ENCODE assay signal across 8 cellular contexts in genomic region chr22:46738642-46738960, GRCh38. TPM values are rescaled to one million over a fixed set of nuclear protein-coding genes. Genes with fewer than 3 reads are reported as not detected.
DNase-seq lines count a peak whose midpoint lies in the region; ATAC-seq and TF ChIP-seq lines count a peak whose summit lies in the region.

No MANE protein-coding gene starts in this region.

- H3K27ac Mint-ChIP-seq in dendritic cell treated with granulocyte-macrophage colony-stimulating factor and Interleukin-4, amounts not matched to agents 40 ng/mL and 50 ng/mL, for 4 days: peak overlapping the region; percentile 92
- peak overlapping the region; percentile 82 to 95 (median 94) for H3K27ac Mint-ChIP-seq in naive thymus-derived CD4-positive, alpha-beta T cell

- intact Hi-C loops in IMR-90 (cut with micrococcal nuclease): loop anchor here (5.0 kb wide), 1 partner anchor 1754 kb away; no protein-coding TSS in a partner anchor
- intact Hi-C loops in dendritic cell treated with granulocyte-macrophage colony-stimulating factor and Interleukin-4, amounts not matched to agents 40 ng/mL and 50 ng/mL, for 4 days (cut with micrococcal nuclease): loop anchor here (5.0 to 10.0 kb wide), 2 partner anchors 34 to 154 kb away; no protein-coding TSS in a partner anchor
- intact Hi-C loops in naive thymus-derived CD4-positive, alpha-beta T cell (cut with micrococcal nuclease): loop anchor here (1.0 to 10.0 kb wide), 9 partner anchors 24 to 1494 kb away; partner anchors contain the start of genes ATXN10 (in 1 of the 2), KIAA0930 (in 1 of the 2) and TBC1D22A (in 1 of the 2)

- no peaks in the 10 kb centered on the region for H3K36me3 ChIP-seq in IMR-90 (ENCODE audit: control insufficient read depth, insufficient read depth, low read length)
- H3K36me3 ChIP-seq in naive thymus-derived CD4-positive, alpha-beta T cell (ENCODE audit: control insufficient read depth in 2 of 3, insufficient read depth in 3 of 3, low read length in 3 of 3): no peaks in the 10 kb centered on the region

- DNase-seq in AG09309 (ENCODE audit: low read depth) (no peak), IMR-90 (no peak), NCI-H2029 (lab: John Stamatoyannopoulos, UW) (no peak), GM20000 (ENCODE audit: low spot score) (no peak)
- peak in 1 of 9 donors; percentile 23 for DNase-seq in naive thymus-derived CD4-positive, alpha-beta T cell
- no peak for DNase-seq in central memory CD4-positive, alpha-beta T cell

- peaks cover 19% of the 10 kb centered on the region for H3K9me1 ChIP-seq in IMR-90 (ENCODE audit: insufficient read depth, low read length)

- H3K4me3 Mint-ChIP-seq in dendritic cell treated with granulocyte-macrophage colony-stimulating factor and Interleukin-4, amounts not matched to agents 40 ng/mL and 50 ng/mL, for 4 days: peak overlapping the region; percentile 97
- peak overlapping the region; percentile 89 to 99 (median 92) for H3K4me3 Mint-ChIP-seq in naive thymus-derived CD4-positive, alpha-beta T cell

- H4K20me1 ChIP-seq in IMR-90 (ENCODE audit: insufficient read depth, low read length): peaks cover 37% of the 10 kb centered on the region

- peak overlapping the region; percentile 5; the same call in 1 of the 2 replicates for H4K5ac ChIP-seq in IMR-90 (ENCODE audit: low read depth, low read length)

- peaks cover 70% of the 10 kb centered on the region for H3K4me1 Mint-ChIP-seq in dendritic cell treated with granulocyte-macrophage colony-stimulating factor and Interleukin-4, amounts not matched to agents 40 ng/mL and 50 ng/mL, for 4 days (ENCODE audit: low read depth)
- peaks cover 34 to 51% (median 41%) of the 10 kb centered on the region in 7 donors for H3K4me1 Mint-ChIP-seq in naive thymus-derived CD4-positive, alpha-beta T cell

- CTCF ChIA-PET in IMR-90 (lab: Yijun Ruan, JAX): interaction anchor here (0.6 to 1.5 kb wide), 2 partner anchors 20 to 42 kb away, joined by 6 read pairs; no protein-coding TSS in a partner anchor
- CTCF ChIA-PET in naive thymus-derived CD4-positive, alpha-beta T cell (lab: Charles Lee): interaction anchor here (0.6 to 2.4 kb wide), 8 partner anchors 9 to 94 kb away, joined by 3 to 29 read pairs (median 10); partner anchors contain the start of gene TBC1D22A

- peak overlapping the region; percentile 39 for H2BK120ac ChIP-seq in IMR-90 (ENCODE audit: low read depth, low read length)

- no peaks in the 10 kb centered on the region for H3K27me3 Mint-ChIP-seq in dendritic cell treated with granulocyte-macrophage colony-stimulating factor and Interleukin-4, amounts not matched to agents 40 ng/mL and 50 ng/mL, for 4 days
- no peaks in the 10 kb centered on the region for H3K27me3 Mint-ChIP-seq in naive thymus-derived CD4-positive, alpha-beta T cell

- peak overlapping the region; percentile 55 for H3K27ac ChIP-seq in IMR-90 (ENCODE audit: insufficient read depth, low read length)
- H3K27ac ChIP-seq in naive thymus-derived CD4-positive, alpha-beta T cell (ENCODE audit: low read depth, low read length): peak overlapping the region; percentile 86

- no peaks in the 10 kb centered on the region for H3K27me3 ChIP-seq in IMR-90 (ENCODE audit: control insufficient read depth, insufficient read depth, low read length)
- H3K27me3 ChIP-seq in naive thymus-derived CD4-positive, alpha-beta T cell (ENCODE audit: control insufficient read depth in 2 of 2, insufficient read depth in 2 of 2, low read length in 2 of 2): no peaks in the 10 kb centered on the region

- TF ChIP-seq POLR2A in IMR-90 (IDR thresholded peaks at IDR 0.05; ENCODE audit: low read depth, low read length): no peak

- no peak overlapping the region for H2BK15ac ChIP-seq in IMR-90 (ENCODE audit: low read depth, low read length)

- dilution Hi-C loops in IMR-90 (cut with HindIII; ENCODE audit: low sequenced_read_pairs, unreplicated experiment): no loop called here

- in situ Hi-C loops in IMR-90 (cut with MboI; ENCODE audit: low sequenced_read_pairs): no loop called here

- no peak for TF ChIP-seq CTCF in AG09309 (IDR thresholded peaks at IDR 0.05; ENCODE audit: control insufficient read depth, insufficient read depth, low read depth, low read length, missing control alignments)
- TF ChIP-seq CTCF in IMR-90 (conservative IDR thresholded peaks at IDR 0.05; ENCODE audit: low read depth, low read length): no peak
- no peak for TF ChIP-seq CTCF in GM20000 (IDR thresholded peaks at IDR 0.05; ENCODE audit: extremely low read depth, missing control alignments)

- no peak for TF ChIP-seq RAD21 in IMR-90 (IDR thresholded peaks at IDR 0.05; ENCODE audit: low read length)

- WGBS in IMR-90 (ENCODE audit: extremely low coverage in 2 of 2, insufficient read length in 1 of 2), 2 experiments: 0% methylated on average over 6 of the region's 14 CpGs; no CpG with 5 or more reads in 1 of the 2 experiments

- peaks cover 14 to 54% of the 10 kb centered on the region in 2 experiments; a peak in 3 of 4 replicates for H3K79me1 ChIP-seq in IMR-90 (ENCODE audit: low read depth in 1 of 2, low read length in 2 of 2)

- H3K14ac ChIP-seq in IMR-90 (replicated peaks; ENCODE audit: low read depth, low read length): peak overlapping the region; percentile 87

- peak overlapping the region; percentile 88 for H3K4ac ChIP-seq in IMR-90 (ENCODE audit: low read depth, low read length)

- peak overlapping the region; percentile 93 for H2AK9ac ChIP-seq in IMR-90 (replicated peaks; ENCODE audit: low read depth, low read length, poor library complexity)

- peak overlapping the region; percentile 11; the same call in 1 of the 2 replicates for H3K18ac ChIP-seq in IMR-90 (ENCODE audit: low read depth, low read length)

- peak overlapping the region; percentile 91 for H3K23ac ChIP-seq in IMR-90 (ENCODE audit: low read depth, low read length)

- peaks cover 31% of the 10 kb centered on the region for H3K4me1 ChIP-seq in IMR-90 (ENCODE audit: control insufficient read depth, insufficient read depth, low read length)
- H3K4me1 ChIP-seq in naive thymus-derived CD4-positive, alpha-beta T cell (ENCODE audit: control insufficient read depth in 2 of 2, insufficient read depth in 2 of 2, low read length in 2 of 2): peaks cover 38 to 41% of the 10 kb centered on the region in 2 donors

- H3K9me3 Mint-ChIP-seq in dendritic cell treated with granulocyte-macrophage colony-stimulating factor and Interleukin-4, amounts not matched to agents 40 ng/mL and 50 ng/mL, for 4 days: peaks cover 9% of the 10 kb centered on the region
- peaks cover 0 to 6% (median 0%) of the 10 kb centered on the region in 11 donors for H3K9me3 Mint-ChIP-seq in naive thymus-derived CD4-positive, alpha-beta T cell

- peak overlapping the region; percentile 95 for H2AK5ac ChIP-seq in IMR-90 (ENCODE audit: low read depth, low read length)

- no peak overlapping the region for H2BK20ac ChIP-seq in IMR-90 (ENCODE audit: low read depth, low read length)

- peak overlapping the region; percentile 64 for H4K91ac ChIP-seq in IMR-90 (ENCODE audit: insufficient read depth, low read depth, low read length)

- POLR2A ChIA-PET in IMR-90 (lab: Charles Lee; ENCODE audit: unreplicated experiment): interaction anchor here (0.5 kb wide), 1 partner anchor 23 kb away, joined by 3 read pairs; no protein-coding TSS in a partner anchor
- POLR2A ChIA-PET in naive thymus-derived CD4-positive, alpha-beta T cell (lab: Charles Lee): interaction anchor here (1.0 to 15.9 kb wide), 10 partner anchors 11 to 65 kb away, joined by 3 to 255 read pairs (median 4); partner anchors contain the start of gene TBC1D22A

- H3K36me3 Mint-ChIP-seq in dendritic cell treated with granulocyte-macrophage colony-stimulating factor and Interleukin-4, amounts not matched to agents 40 ng/mL and 50 ng/mL, for 4 days (ENCODE audit: low read depth): peaks cover 53% of the 10 kb centered on the region
- peaks cover 0 to 13% (median 3%) of the 10 kb centered on the region in 5 donors for H3K36me3 Mint-ChIP-seq in naive thymus-derived CD4-positive, alpha-beta T cell

- no TSS peak for BruUV-seq in IMR-90 (replicated peaks; lab: Mats Ljungman, UMichigan)

- no peaks in the 10 kb centered on the region for H3K9me3 ChIP-seq in IMR-90 (ENCODE audit: control insufficient read depth, insufficient read depth, low read length)
- H3K9me3 ChIP-seq in naive thymus-derived CD4-positive, alpha-beta T cell (ENCODE audit: control insufficient read depth in 2 of 3, low read length in 3 of 3): no peaks in the 10 kb centered on the region

- H3K9ac ChIP-seq in IMR-90 (ENCODE audit: low read depth, low read length): peak overlapping the region; percentile 22

- peak overlapping the region; percentile 69 for H2BK5ac ChIP-seq in IMR-90 (ENCODE audit: low read depth, low read length, poor library complexity, severe bottlenecking)

- H3K4me2 ChIP-seq in IMR-90 (ENCODE audit: low read depth, low read length): peak overlapping the region; percentile 63

- peak overlapping the region; percentile 33 to 80; a peak in 3 of 4 replicates for H4K8ac ChIP-seq in IMR-90 (ENCODE audit: low read depth in 2 of 2, low read length in 2 of 2)

- no peak for ATAC-seq in IMR-90 (ENCODE audit: low read depth)
- ATAC-seq in naive thymus-derived CD4-positive, alpha-beta T cell: peak; percentile 0
- ATAC-seq in HG02623 (IDR thresholded peaks at IDR 0.05; ENCODE audit: unreplicated experiment): no peak

- peak overlapping the region; percentile 90 for H2AFZ ChIP-seq in IMR-90 (replicated peaks; ENCODE audit: low read length, poor library complexity)

- H3K56ac ChIP-seq in IMR-90 (ENCODE audit: extremely low read depth, insufficient read depth, low read length): peak overlapping the region; percentile 47; the same call in 1 of the 2 replicates

- peak overlapping the region; percentile 77 for H3K4me3 ChIP-seq in AG09309 (ENCODE audit: control insufficient read depth, low read depth, low read length)
- peak overlapping the region; percentile 94 for H3K4me3 ChIP-seq in IMR-90 (ENCODE audit: insufficient read depth, low read depth, low read length)
- peak overlapping the region; percentile 45 for H3K4me3 ChIP-seq in naive thymus-derived CD4-positive, alpha-beta T cell (ENCODE audit: low read length)

TF ChIP-seq in IMR-90, 13 proteins besides CTCF, POLR2A, EP300 and RAD21 (continues in another document):
- TF ChIP-seq MXI1 (IDR thresholded peaks at IDR 0.05; ENCODE audit: borderline replicate concordance, low read depth, low read length): no peak

RNA-seq across cellular contexts. Expression of gene CERK, which starts 0.5 kb away (rescaled TPM):
- 38.7 and 44.4 TPM in 2 replicates for total RNA-seq in IMR-90 (2012; rRNA removed)
- polyA plus RNA-seq in IMR-90 (2012; rRNA removed): 22.8 and 25.3 TPM in 2 replicates
- polyA plus RNA-seq in IMR-90 (2012; cell fraction: cytosol; rRNA removed): 14.3 and 18.5 TPM in 2 replicates
- 19.5 and 31.2 TPM in 2 replicates for polyA plus RNA-seq in IMR-90 (2012; cell fraction: nucleus; rRNA removed; ENCODE audit: low replicate concordance)
- total RNA-seq in naive thymus-derived CD4-positive, alpha-beta T cell: 100 to 1,000 TPM in 2 of 5 experiments, 10 to 100 TPM in 3; 55.8 to 138 (median 72.4) TPM
- 10 to 100 TPM; 40.4 to 66.7 TPM for polyA plus RNA-seq in naive thymus-derived CD4-positive, alpha-beta T cell

RNA-seq across cellular contexts. Expression of gene TBC1D22A, which starts 23.8 kb away (rescaled TPM):
- total RNA-seq in IMR-90 (2012; rRNA removed): 9.0 and 9.4 TPM in 2 replicates
- polyA plus RNA-seq in IMR-90 (2012; rRNA removed): 16.7 and 17.3 TPM in 2 replicates
- polyA plus RNA-seq in IMR-90 (2012; cell fraction: cytosol; rRNA removed): 18.4 and 23.5 TPM in 2 replicates
- 14.2 and 18.0 TPM in 2 replicates for polyA plus RNA-seq in IMR-90 (2012; cell fraction: nucleus; rRNA removed; ENCODE audit: low replicate concordance)
- total RNA-seq in naive thymus-derived CD4-positive, alpha-beta T cell: 10 to 100 TPM; 37.5 to 50.1 (median 43.4) TPM
- 10 to 100 TPM; 18.6 to 25.3 TPM for polyA plus RNA-seq in naive thymus-derived CD4-positive, alpha-beta T cell
